In the genomic region with DNA sequence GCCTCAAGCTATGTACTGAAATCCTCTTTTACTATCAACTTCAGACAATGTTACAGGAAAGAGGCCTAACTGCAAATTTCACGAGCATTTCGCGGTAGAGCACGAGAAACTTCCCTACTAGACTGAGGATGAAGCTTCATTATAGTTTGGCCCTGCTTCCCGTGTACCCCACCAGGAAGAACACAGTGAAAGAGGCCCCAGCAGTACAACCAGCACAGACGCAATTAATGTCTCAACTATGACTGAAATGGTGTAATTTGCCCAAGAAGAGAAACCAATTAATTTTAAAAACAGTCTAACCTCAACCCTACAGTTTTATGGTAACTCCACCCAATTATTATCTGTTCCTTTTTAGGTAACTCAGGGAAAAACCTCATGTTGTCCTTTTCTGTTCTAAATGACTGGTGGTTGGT, we compare ENCODE assay signal across 10 cellular contexts. TPM values are rescaled to one million over a fixed set of nuclear protein-coding genes. Genes with fewer than 3 reads are reported as not detected.
DNase-seq lines count a peak whose midpoint lies in the region; ATAC-seq and TF ChIP-seq lines count a peak whose summit lies in the region.
"Had no signal": no experiment of that assay in that cellular context is flagged by ENCODE, and none has a peak within 500 bp of the region (broad histone marks: within the 10 kb centered on the region; RNA-seq: fewer than 3 reads in every experiment).

No MANE protein-coding gene starts in this region.

- WGBS in upper lobe of left lung, 2 donors, result 45 to 53% methylated on average over 6 of the region's 6 CpGs
- WGBS in mammary epithelial cell (ENCODE audit: low coverage, missing lambda C conversion rate), result 56% methylated on average over 6 of the region's 6 CpGs

- H3K4me3 ChIP-seq in left ventricle myocardium inferior, result no peak overlapping the region
- H3K4me3 ChIP-seq in upper lobe of left lung, result no peak overlapping the region
- no peak overlapping the region for H3K4me3 ChIP-seq in mammary epithelial cell (replicated peaks in 1 of 3; ENCODE audit: insufficient read depth in 1 of 3, low read depth in 2 of 3, low read length in 3 of 3)
- H3K4me3 ChIP-seq: coronary artery had no signal

- peak overlapping the region; percentile 72 for H3K4me3 Mint-ChIP-seq in T-helper 1 cell treated with Interleukin-12 subunit alpha and Interleukin-12 subunit beta and Interleukin-4 antibody, amounts not matched to agents 30 μg/mL and 1 μg/mL, for 36 hours
- peak overlapping the region; percentile 36 to 68 (median 62) for H3K4me3 Mint-ChIP-seq in immature natural killer cell

- peak overlapping the region; percentile 90 for H3K27ac Mint-ChIP-seq in T-helper 1 cell treated with Interleukin-12 subunit alpha and Interleukin-12 subunit beta and Interleukin-4 antibody, amounts not matched to agents 30 μg/mL and 1 μg/mL, for 36 hours
- H3K27ac Mint-ChIP-seq in immature natural killer cell, result peak overlapping the region; percentile 82 to 93 (median 88)

- peak in 1 of 2 donors; percentile 23 for ATAC-seq in upper lobe of left lung (ENCODE audit: low FRiP score in 2 of 2)
- ATAC-seq in GM18517 (IDR thresholded peaks at IDR 0.05; ENCODE audit: unreplicated experiment), result no peak

- peaks cover 72% of the 10 kb centered on the region for H3K4me1 Mint-ChIP-seq in T-helper 1 cell treated with Interleukin-12 subunit alpha and Interleukin-12 subunit beta and Interleukin-4 antibody, amounts not matched to agents 30 μg/mL and 1 μg/mL, for 36 hours (ENCODE audit: low read depth)
- H3K4me1 Mint-ChIP-seq in immature natural killer cell, result peaks cover 76 to 90% of the 10 kb centered on the region in 2 donors

- H2AFZ ChIP-seq in mammary epithelial cell (ENCODE audit: low read depth, low read length), result no peak overlapping the region

- in situ Hi-C loops in mammary epithelial cell (cut with MboI; ENCODE audit: low sequenced_read_pairs in 2 of 2), result no loop called here

- dilution Hi-C loops in mammary epithelial cell (cut with HindIII; ENCODE audit: low sequenced_read_pairs), result loop anchor here (5.0 kb wide), 1 partner anchor 47 kb away; no protein-coding TSS in a partner anchor

- peaks cover 36% of the 10 kb centered on the region for H3K36me3 Mint-ChIP-seq in T-helper 1 cell treated with Interleukin-12 subunit alpha and Interleukin-12 subunit beta and Interleukin-4 antibody, amounts not matched to agents 30 μg/mL and 1 μg/mL, for 36 hours (ENCODE audit: low read depth)
- peaks cover 0 to 7% (median 5%) of the 10 kb centered on the region in 3 donors for H3K36me3 Mint-ChIP-seq in immature natural killer cell

- H3K9me3 ChIP-seq in left ventricle myocardium inferior (replicated peaks) (no peaks in the 10 kb centered on the region), upper lobe of left lung (no peaks in the 10 kb centered on the region), mammary epithelial cell (replicated peaks; ENCODE audit: insufficient read depth, low read length) (no peaks in the 10 kb centered on the region)

- H3K79me2 ChIP-seq in mammary epithelial cell (ENCODE audit: insufficient read depth, low read length), result peaks cover 96% of the 10 kb centered on the region

- no peak for TF ChIP-seq POLR2A in upper lobe of left lung (IDR thresholded peaks at IDR 0.05)

- H3K4me2 ChIP-seq in mammary epithelial cell (ENCODE audit: insufficient read depth, low read depth, low read length), result no peak overlapping the region

- TF ChIP-seq CTCF in left ventricle myocardium inferior (IDR thresholded peaks at IDR 0.05; ENCODE audit: borderline replicate concordance) (no peak), upper lobe of left lung (IDR thresholded peaks at IDR 0.05) (no peak), mammary epithelial cell (conservative IDR thresholded peaks at IDR 0.05 in 1 of 2, IDR thresholded peaks at IDR 0.05 in 1 of 2; ENCODE audit: extremely low read depth in 1 of 2, insufficient read depth in 1 of 2, low read depth in 1 of 2, low read length in 2 of 2) (no peak)

- DNase-seq in left ventricle myocardium inferior (no peak), cardiac septum (ENCODE audit: low spot score) (no peak), immature natural killer cell (no peak), upper lobe of left lung (no peak), HuH-7.5 (ENCODE audit: low spot score) (no peak), mammary epithelial cell (no peak)
- DNase-seq: NCI-H446 treated with DMSO at 0.1 percent for 48 hours had no signal

- H3K9me3 Mint-ChIP-seq in T-helper 1 cell treated with Interleukin-12 subunit alpha and Interleukin-12 subunit beta and Interleukin-4 antibody, amounts not matched to agents 30 μg/mL and 1 μg/mL, for 36 hours, result no peaks in the 10 kb centered on the region
- no peaks in the 10 kb centered on the region for H3K9me3 Mint-ChIP-seq in immature natural killer cell

- no peaks in the 10 kb centered on the region for H3K27me3 Mint-ChIP-seq in T-helper 1 cell treated with Interleukin-12 subunit alpha and Interleukin-12 subunit beta and Interleukin-4 antibody, amounts not matched to agents 30 μg/mL and 1 μg/mL, for 36 hours (ENCODE audit: low read depth)
- H3K27me3 Mint-ChIP-seq in immature natural killer cell (ENCODE audit: low read depth in 3 of 3), result peaks cover 1 to 6% (median 5%) of the 10 kb centered on the region in 3 donors

- CTCF ChIA-PET in mammary epithelial cell (lab: Charles Lee; ENCODE audit: low non-redundant PET), result no interaction called here

- intact Hi-C loops in left ventricle myocardium inferior (cut with micrococcal nuclease) (loop anchor here (10.0 kb wide), 1 partner anchor 115 kb away; no protein-coding TSS in a partner anchor), cardiac septum (cut with DNase I) (loop anchor here (2.0 kb wide), 1 partner anchor 53 kb away; no protein-coding TSS in a partner anchor), mammary epithelial cell (cut with micrococcal nuclease) (no loop called here)

- no peak overlapping the region for H3K9ac ChIP-seq in mammary epithelial cell (ENCODE audit: insufficient read depth, low read length)

- no TSS peak for BruUV-seq in mammary epithelial cell (replicated peaks; lab: Mats Ljungman, UMichigan)

- H3K27me3 ChIP-seq in left ventricle myocardium inferior (ENCODE audit: low read depth) (no peaks in the 10 kb centered on the region), upper lobe of left lung (no peaks in the 10 kb centered on the region), mammary epithelial cell (ENCODE audit: insufficient read depth, low read length) (no peaks in the 10 kb centered on the region)

- peak overlapping the region; percentile 45 for H3K27ac ChIP-seq in left ventricle myocardium inferior (replicated peaks)
- peak overlapping the region; percentile 24 to 62 (median 44) for H3K27ac ChIP-seq in upper lobe of left lung
- no peak overlapping the region for H3K27ac ChIP-seq in mammary epithelial cell (ENCODE audit: insufficient read depth, low read depth, low read length)

- peaks cover 12% of the 10 kb centered on the region for H3K36me3 ChIP-seq in left ventricle myocardium inferior
- H3K36me3 ChIP-seq in upper lobe of left lung, result peaks cover 0 to 7% (median 2%) of the 10 kb centered on the region in 4 donors
- H3K36me3 ChIP-seq in mammary epithelial cell (ENCODE audit: insufficient read depth, low read length), result peaks cover 6% of the 10 kb centered on the region

- no peak for TF ChIP-seq EP300 in upper lobe of left lung (IDR thresholded peaks at IDR 0.05)

- H3K4me1 ChIP-seq in left ventricle myocardium inferior, result peaks cover 73% of the 10 kb centered on the region
- peaks cover 73 to 81% (median 79%) of the 10 kb centered on the region in 4 donors for H3K4me1 ChIP-seq in upper lobe of left lung
- H3K4me1 ChIP-seq in mammary epithelial cell (ENCODE audit: insufficient read depth, low read length), result peaks cover 32% of the 10 kb centered on the region

- no peaks in the 10 kb centered on the region for H4K20me1 ChIP-seq in mammary epithelial cell (ENCODE audit: insufficient read depth, low read length)

RNA-seq across cellular contexts. Expression of gene CHSY1, which starts 12.1 kb away (rescaled TPM):
- total RNA-seq in left ventricle myocardium inferior (15.1 TPM), cardiac septum (17.5 TPM), upper lobe of left lung (10 to 100 TPM; 12.4 to 38.3 (median 23.7) TPM), mammary epithelial cell (10 to 100 TPM; 37.9 to 40.2 TPM)
- polyA plus RNA-seq in immature natural killer cell (1 to 10 TPM; 2.8 to 4.0 (median 2.8) TPM), mammary epithelial cell (30.2 TPM)
- polyA minus RNA-seq in mammary epithelial cell, result 83.7 TPM

RNA-seq across cellular contexts. Expression of gene SELENOS, which starts 37.6 kb away (rescaled TPM):
- total RNA-seq in left ventricle myocardium inferior (50.6 TPM), cardiac septum (51.6 TPM), upper lobe of left lung (100 to 1,000 TPM in 2 of 6 donors, 10 to 100 TPM in 4; 48.2 to 106 (median 78.2) TPM), mammary epithelial cell (10 to 100 TPM; 51.7 to 81.2 TPM)
- polyA plus RNA-seq in immature natural killer cell (100 to 1,000 TPM in 1 of 3 donors, 10 to 100 TPM in 2; 88.7 to 122 (median 94.9) TPM), mammary epithelial cell (68.4 TPM)
- polyA minus RNA-seq in mammary epithelial cell, result 23.9 TPM

RNA-seq across cellular contexts. Expression of gene SNRPA1, which starts 55.3 kb away (rescaled TPM):
- total RNA-seq in left ventricle myocardium inferior (26.8 TPM), cardiac septum (26.0 TPM), upper lobe of left lung (10 to 100 TPM; 32.1 to 53.4 (median 40.2) TPM), mammary epithelial cell (10 to 100 TPM; 17.2 to 85.7 TPM)
- polyA plus RNA-seq in immature natural killer cell (10 to 100 TPM; 38.6 to 65.0 (median 53.4) TPM), mammary epithelial cell (75.0 TPM)
- 32.0 TPM for polyA minus RNA-seq in mammary epithelial cell
